8 cellular contexts compared by ENCODE assay signal in genomic region chr21:15064576-15065380, GRCh38. TPM values are rescaled to one million over a fixed set of nuclear protein-coding genes. Genes with fewer than 3 reads are reported as not detected.
A peak's percentile ranks its signal among the peaks of the same experiment; 100 is the strongest.
DNase-seq lines count a peak whose midpoint lies in the region; ATAC-seq and TF ChIP-seq lines count a peak whose summit lies in the region.

Gene NRIP1, minus strand, starts transcription at chr21:15065000. Its CDS starts 96,808 bp downstream, at chr21:14968192.

- H3K27me3 Mint-ChIP-seq in Calu3 (ENCODE audit: unreplicated experiment) (no peaks in the 10 kb centered on the region), IgD-negative memory B cell (peaks cover 6% of the 10 kb centered on the region)

- H3K36me3 Mint-ChIP-seq in Calu3 (ENCODE audit: insufficient read depth, unreplicated experiment) (peaks cover 56% of the 10 kb centered on the region), IgD-negative memory B cell (no peaks in the 10 kb centered on the region)
- H3K36me3 Mint-ChIP-seq in activated naive CD4-positive, alpha-beta T cell treated with anti-CD3 and anti-CD28 coated beads, Interleukin-2, amount 50 U/mL, for 72 hours = peaks cover 11 to 16% of the 10 kb centered on the region in 2 donors

- BruUV-seq in Calu3 (replicated peaks; lab: Mats Ljungman, UMichigan) = no TSS peak

- DNase-seq in Calu3 (peak; percentile 83), globus pallidus (ENCODE audit: low spot score) (peak; percentile 90), occipital lobe (lab: John Stamatoyannopoulos, UW) (peak; percentile 85), superior temporal gyrus (ENCODE audit: extremely low spot score) (peak; percentile 86)
- peak; percentile 75 to 76 for DNase-seq in activated naive CD4-positive, alpha-beta T cell treated with anti-CD3 and anti-CD28 coated beads, Interleukin-2, amount 50 U/mL, for 72 hours (ENCODE audit: low spot score in 2 of 2)

- peak within 1 kb of the TSS; percentile 95 for H3K27ac Mint-ChIP-seq in Calu3 (ENCODE audit: unreplicated experiment)
- H3K27ac Mint-ChIP-seq in IgD-negative memory B cell = peak within 1 kb of the TSS; percentile 96 to 99 (median 96)
- peak within 1 kb of the TSS; percentile 95 to 99 for H3K27ac Mint-ChIP-seq in activated naive CD4-positive, alpha-beta T cell treated with anti-CD3 and anti-CD28 coated beads, Interleukin-2, amount 50 U/mL, for 72 hours

- ATAC-seq in GM21528 (IDR thresholded peaks at IDR 0.05; ENCODE audit: low FRiP score, unreplicated experiment) = peak; percentile 78
- ATAC-seq in SK-N-SH treated with all-trans-retinoic acid at 6 μM for 48 hours = peak; percentile 86
- ATAC-seq in activated naive CD4-positive, alpha-beta T cell treated with anti-CD3 and anti-CD28 coated beads, Interleukin-2, amount 50 U/mL, for 72 hours = peak; percentile 75 to 81

- no peaks in the 10 kb centered on the region for H3K9me3 Mint-ChIP-seq in Calu3 (ENCODE audit: low read depth, unreplicated experiment)
- H3K9me3 Mint-ChIP-seq in IgD-negative memory B cell = no peaks in the 10 kb centered on the region
- no peaks in the 10 kb centered on the region for H3K9me3 Mint-ChIP-seq in activated naive CD4-positive, alpha-beta T cell treated with anti-CD3 and anti-CD28 coated beads, Interleukin-2, amount 50 U/mL, for 72 hours

- H3K4me1 Mint-ChIP-seq in Calu3 (ENCODE audit: low read depth, unreplicated experiment) (peaks cover 41% of the 10 kb centered on the region), IgD-negative memory B cell (peaks cover 29 to 47% (median 38%) of the 10 kb centered on the region in 3 donors)

- intact Hi-C loops in Calu3 (cut with micrococcal nuclease; ENCODE audit: unreplicated experiment) = loop anchor here (5.0 kb wide), 2 partner anchors 158 to 187 kb away; no protein-coding TSS in a partner anchor

- CTCF ChIA-PET in Calu3 (lab: Charles Lee) = interaction anchor here (0.7 to 2.0 kb wide), 3 partner anchors 181 to 488 kb away, joined by 3 to 5 read pairs (median 4); no protein-coding TSS in a partner anchor

- H3K4me3 Mint-ChIP-seq in Calu3 (ENCODE audit: low read depth, unreplicated experiment) (peak within 1 kb of the TSS; percentile 72), IgD-negative memory B cell (peak within 1 kb of the TSS; percentile 93 to 100 (median 96))

- TF ChIP-seq CTCF in Calu3 (IDR thresholded peaks at IDR 0.05; ENCODE audit: unreplicated experiment) = no peak

TF ChIP-seq in SK-N-SH treated with all-trans-retinoic acid at 6 μM for 48 hours, 23 proteins besides CTCF, POLR2A, EP300 and RAD21:
- TF ChIP-seq ARNTL (CRISPR knock-in tag; IDR thresholded peaks at IDR 0.05; ENCODE audit: borderline replicate concordance, low read depth) = no peak
- no peak for TF ChIP-seq RARB (CRISPR knock-in tag; IDR thresholded peaks at IDR 0.05)
- TF ChIP-seq CSDC2 (CRISPR knock-in tag; IDR thresholded peaks at IDR 0.05) = no peak
- no peak for TF ChIP-seq ZNF70 (CRISPR knock-in tag; IDR thresholded peaks at IDR 0.05)
- no peak for TF ChIP-seq POU6F1 (CRISPR knock-in tag; IDR thresholded peaks at IDR 0.05; ENCODE audit: borderline replicate concordance, low read depth)
- no peak for TF ChIP-seq BACH2 (CRISPR knock-in tag; IDR thresholded peaks at IDR 0.05; ENCODE audit: borderline replicate concordance)
- TF ChIP-seq PPARA (CRISPR knock-in tag; IDR thresholded peaks at IDR 0.05; ENCODE audit: borderline replicate concordance) = no peak
- TF ChIP-seq SNAI2 (CRISPR knock-in tag; IDR thresholded peaks at IDR 0.05) = no peak
- TF ChIP-seq ZNF565 (CRISPR knock-in tag; conservative IDR thresholded peaks at IDR 0.05; ENCODE audit: low read depth) = no peak
- no peak for TF ChIP-seq ZFP30 (CRISPR knock-in tag; IDR thresholded peaks at IDR 0.05)
- TF ChIP-seq TOX (CRISPR knock-in tag; IDR thresholded peaks at IDR 0.05; ENCODE audit: borderline replicate concordance) = no peak
- no peak for TF ChIP-seq CSRNP3 (CRISPR knock-in tag; IDR thresholded peaks at IDR 0.05)
- no peak for TF ChIP-seq PATZ1 (CRISPR knock-in tag; IDR thresholded peaks at IDR 0.05; ENCODE audit: borderline replicate concordance)
- TF ChIP-seq ESRRG (CRISPR knock-in tag; IDR thresholded peaks at IDR 0.05) = no peak
- no peak for TF ChIP-seq ZFP3 (CRISPR knock-in tag; IDR thresholded peaks at IDR 0.05)
- TF ChIP-seq ZNF8 (CRISPR knock-in tag; IDR thresholded peaks at IDR 0.05) = no peak

RNA-seq across cellular contexts. Expression of gene NRIP1, which starts in this region (rescaled TPM):
- total RNA-seq in Calu3 (2022) (58.7 TPM in 2 replicates), occipital lobe (76.6 TPM)
- polyA plus RNA-seq in IgD-negative memory B cell = 21.7 TPM
- 10 to 100 TPM in 1 of 2 donors, 1 to 10 TPM in 1; 7.6 to 11.3 TPM for total RNA-seq in activated naive CD4-positive, alpha-beta T cell treated with anti-CD3 and anti-CD28 coated beads, Interleukin-2, amount 50 U/mL, for 72 hours

Comparison
In these comparisons a context has a peak if more than half of its experiments do, and no peak if none do; other contexts are left out.
1. Peak in every context shown above with its lines: DNase-seq and ATAC-seq.